10 cellular contexts compared by ENCODE assay signal in genomic region chr1:207754011-207754410, GRCh38. TPM values are rescaled to one million over a fixed set of nuclear protein-coding genes. Genes with fewer than 3 reads are reported as not detected.
A peak's percentile ranks its signal among the peaks of the same experiment; 100 is the strongest.
DNase-seq lines count a peak whose midpoint lies in the region; ATAC-seq and TF ChIP-seq lines count a peak whose summit lies in the region.
"Had no signal": no experiment of that assay in that cellular context is flagged by ENCODE, and none has a peak within 500 bp of the region (broad histone marks: within the 10 kb centered on the region; RNA-seq: fewer than 3 reads in every experiment).

No MANE protein-coding gene starts in this region.

- peaks cover 42% of the 10 kb centered on the region for H3K4me1 ChIP-seq in CD8-positive, alpha-beta T cell (ENCODE audit: insufficient read depth, low read length)
- peaks cover 31% of the 10 kb centered on the region for H3K4me1 ChIP-seq in MM.1S (ENCODE audit: low read length)
- H3K4me1 ChIP-seq in colonic mucosa, result peaks cover 7% of the 10 kb centered on the region
- peaks cover 26 to 40% of the 10 kb centered on the region in 2 donors for H3K4me1 ChIP-seq in naive thymus-derived CD4-positive, alpha-beta T cell (ENCODE audit: control insufficient read depth in 2 of 2, insufficient read depth in 2 of 2, low read length in 2 of 2)

- ATAC-seq in CD8-positive, alpha-beta T cell, result no peak
- ATAC-seq in naive thymus-derived CD4-positive, alpha-beta T cell, result no peak
- no peak for ATAC-seq in esophagus mucosa
- ATAC-seq in HG03521 (IDR thresholded peaks at IDR 0.05; ENCODE audit: unreplicated experiment), result no peak

- peaks cover 75% of the 10 kb centered on the region for H3K4me1 Mint-ChIP-seq in CD8-positive, alpha-beta T cell (ENCODE audit: low read depth)
- H3K4me1 Mint-ChIP-seq in naive thymus-derived CD4-positive, alpha-beta T cell, result peaks cover 44 to 86% (median 76%) of the 10 kb centered on the region in 7 donors

- no peaks in the 10 kb centered on the region for H3K9me3 ChIP-seq in CD8-positive, alpha-beta T cell (ENCODE audit: low read length)
- H3K9me3 ChIP-seq in MM.1S (replicated peaks; ENCODE audit: insufficient read depth, low read length) (no peaks in the 10 kb centered on the region), colonic mucosa (no peaks in the 10 kb centered on the region)
- H3K9me3 ChIP-seq in naive thymus-derived CD4-positive, alpha-beta T cell (ENCODE audit: control insufficient read depth in 2 of 3, low read length in 3 of 3), result no peaks in the 10 kb centered on the region

- H3K36me3 Mint-ChIP-seq in CD8-positive, alpha-beta T cell, result peaks cover 37% of the 10 kb centered on the region
- peaks cover 5 to 23% (median 12%) of the 10 kb centered on the region in 5 donors for H3K36me3 Mint-ChIP-seq in naive thymus-derived CD4-positive, alpha-beta T cell

- TF ChIP-seq CTCF in CD8-positive, alpha-beta T cell (IDR thresholded peaks at IDR 0.05), result no peak
- TF ChIP-seq CTCF in MM.1S (IDR thresholded peaks at IDR 0.05; ENCODE audit: low read length) (no peak), colonic mucosa (IDR thresholded peaks at IDR 0.05) (no peak)

- H3K27ac ChIP-seq in CD8-positive, alpha-beta T cell (ENCODE audit: low read depth, low read length), result no peak overlapping the region
- H3K27ac ChIP-seq in MM.1S (ENCODE audit: low read length) (no peak overlapping the region), colonic mucosa (no peak overlapping the region)
- no peak overlapping the region for H3K27ac ChIP-seq in naive thymus-derived CD4-positive, alpha-beta T cell (ENCODE audit: low read depth, low read length)

- H3K27me3 ChIP-seq in CD8-positive, alpha-beta T cell (ENCODE audit: insufficient read depth, low read length), result no peaks in the 10 kb centered on the region
- H3K27me3 ChIP-seq in MM.1S (replicated peaks; ENCODE audit: insufficient read depth, low read length) (no peaks in the 10 kb centered on the region), colonic mucosa (no peaks in the 10 kb centered on the region)
- no peaks in the 10 kb centered on the region for H3K27me3 ChIP-seq in naive thymus-derived CD4-positive, alpha-beta T cell (ENCODE audit: control insufficient read depth in 2 of 2, insufficient read depth in 2 of 2, low read length in 2 of 2)

- no peak overlapping the region for H3K4me3 ChIP-seq in CD8-positive, alpha-beta T cell (ENCODE audit: low read depth, low read length)
- H3K4me3 ChIP-seq in MM.1S (ENCODE audit: low read length) (peak overlapping the region; percentile 85), colonic mucosa (peak overlapping the region; percentile 87)
- no peak overlapping the region for H3K4me3 ChIP-seq in naive thymus-derived CD4-positive, alpha-beta T cell (ENCODE audit: low read length)

- no peaks in the 10 kb centered on the region for H3K9me2 ChIP-seq in MM.1S (replicated peaks; ENCODE audit: insufficient read depth, low read length)

- H3K9ac ChIP-seq in MM.1S (ENCODE audit: low read length), result no peak overlapping the region; the same call in 1 of the 2 replicates
- peak overlapping the region in 1 of 2 donors; percentile 51 for H3K9ac ChIP-seq in colonic mucosa (ENCODE audit: low read depth in 2 of 2, low read length in 2 of 2)

- no peak for DNase-seq in CD8-positive, alpha-beta T cell
- no peak for DNase-seq in MM.1S
- DNase-seq in colonic mucosa, result no peak
- no peak for DNase-seq in naive thymus-derived CD4-positive, alpha-beta T cell
- no peak for DNase-seq in NCI-H524 (lab: John Stamatoyannopoulos, UW)
- DNase-seq in NCI-H2196 (lab: John Stamatoyannopoulos, UW; ENCODE audit: unreplicated experiment), result no peak
- DNase-seq: activated CD8-positive, alpha-beta memory T cell treated with anti-CD3 and anti-CD28 coated beads, Interleukin-2, amount 50 U/mL, for 48 hours; stimulated activated CD4-positive, alpha-beta T cell treated with anti-CD3 and anti-CD28 coated beads, Interleukin-4, amount 100 ng/mL, for 1 hour had no signal

- no peaks in the 10 kb centered on the region for H3K27me3 Mint-ChIP-seq in CD8-positive, alpha-beta T cell (ENCODE audit: low read depth)
- no peaks in the 10 kb centered on the region for H3K27me3 Mint-ChIP-seq in naive thymus-derived CD4-positive, alpha-beta T cell

- peaks cover 2% of the 10 kb centered on the region for H3K36me3 ChIP-seq in CD8-positive, alpha-beta T cell (ENCODE audit: insufficient read depth, low read length)
- peaks cover 15% of the 10 kb centered on the region for H3K36me3 ChIP-seq in MM.1S (replicated peaks; ENCODE audit: insufficient read depth, low read length)
- peaks cover 7% of the 10 kb centered on the region for H3K36me3 ChIP-seq in colonic mucosa
- H3K36me3 ChIP-seq in naive thymus-derived CD4-positive, alpha-beta T cell (ENCODE audit: control insufficient read depth in 2 of 3, insufficient read depth in 3 of 3, low read length in 3 of 3), result peaks cover 0 to 24% (median 0%) of the 10 kb centered on the region in 3 experiments

- CTCF ChIA-PET in CD8-positive, alpha-beta T cell (lab: Charles Lee), result interaction anchor here (2.7 kb wide), 1 partner anchor 43 kb away, joined by 15 read pairs; no protein-coding TSS in a partner anchor
- CTCF ChIA-PET in naive thymus-derived CD4-positive, alpha-beta T cell (lab: Charles Lee), result interaction anchor here (1.4 kb wide), 1 partner anchor 131 kb away, joined by 4 read pairs; no protein-coding TSS in a partner anchor

- intact Hi-C loops in CD8-positive, alpha-beta T cell (cut with DNase I, micrococcal nuclease), result loop anchor here in 1 of 2 experiments (5.0 to 10.0 kb wide), 3 partner anchors 37 to 429 kb away; partner anchors contain the start of gene CD55
- intact Hi-C loops in colonic mucosa (cut with DNase I), result no loop called here
- intact Hi-C loops in naive thymus-derived CD4-positive, alpha-beta T cell (cut with micrococcal nuclease), result loop anchor here (5.0 to 10.0 kb wide), 4 partner anchors 43 to 1119 kb away; partner anchors contain the start of gene DYRK3 (in 1 of the 2)

- H3K27ac Mint-ChIP-seq in CD8-positive, alpha-beta T cell, result peak overlapping the region; percentile 20
- H3K27ac Mint-ChIP-seq in naive thymus-derived CD4-positive, alpha-beta T cell, result peak overlapping the region in 7 of 9 donors; percentile 11 to 69 (median 60)

- POLR2A ChIA-PET in CD8-positive, alpha-beta T cell (lab: Charles Lee), result interaction anchor here (0.9 kb wide), 1 partner anchor 64 kb away, joined by 3 read pairs; no protein-coding TSS in a partner anchor
- POLR2A ChIA-PET in naive thymus-derived CD4-positive, alpha-beta T cell (lab: Charles Lee), result interaction anchor here (0.6 kb wide), 1 partner anchor 36 kb away, joined by 3 read pairs; no protein-coding TSS in a partner anchor

- H3K4me3 Mint-ChIP-seq in CD8-positive, alpha-beta T cell, result peak overlapping the region; percentile 100
- H3K4me3 Mint-ChIP-seq in naive thymus-derived CD4-positive, alpha-beta T cell, result peak overlapping the region; percentile 38 to 100 (median 99)

- peak overlapping the region; percentile 82 for H3K4me2 ChIP-seq in MM.1S (ENCODE audit: low read depth, low read length)

- peaks cover 28% of the 10 kb centered on the region for H3F3A ChIP-seq in MM.1S (ENCODE audit: insufficient read depth, low read length)

- H2AFZ ChIP-seq in MM.1S (ENCODE audit: low read length), result no peak overlapping the region

- peaks cover 75% of the 10 kb centered on the region for H3K79me2 ChIP-seq in MM.1S (ENCODE audit: low read length)

- H3K9me3 Mint-ChIP-seq in CD8-positive, alpha-beta T cell, result no peaks in the 10 kb centered on the region
- no peaks in the 10 kb centered on the region for H3K9me3 Mint-ChIP-seq in naive thymus-derived CD4-positive, alpha-beta T cell

- peaks cover 25% of the 10 kb centered on the region for H4K20me1 ChIP-seq in MM.1S (ENCODE audit: insufficient read depth, low read length)

RNA-seq across cellular contexts. Expression of gene CD46, which starts 2.2 kb away (rescaled TPM):
- 100 to 1,000 TPM; 108 to 109 TPM for total RNA-seq in CD8-positive, alpha-beta T cell
- total RNA-seq in colonic mucosa (100 to 1,000 TPM; 148 to 282 TPM), esophagus mucosa (136 TPM)
- 100 to 1,000 TPM; 121 to 216 (median 127) TPM for total RNA-seq in naive thymus-derived CD4-positive, alpha-beta T cell
- 100 to 1,000 TPM; 109 to 165 TPM for polyA plus RNA-seq in naive thymus-derived CD4-positive, alpha-beta T cell

Comparison
In these comparisons a context has a peak if more than half of its experiments do, and no peak if none do; other contexts are left out.
1. H3K4me3 ChIP-seq: peak in MM.1S (single experiment) and colonic mucosa (single experiment); none in CD8-positive, alpha-beta T cell (single experiment) and naive thymus-derived CD4-positive, alpha-beta T cell (single experiment).